ENCODE assay signal across 9 cellular contexts in genomic region chr7:120554960-120555571, GRCh38.
DNase-seq lines count a peak whose midpoint lies in the region; ATAC-seq and TF ChIP-seq lines count a peak whose summit lies in the region.
"Had no signal": no experiment of that assay in that cellular context is flagged by ENCODE, and none has a peak within 500 bp of the region (broad histone marks: within the 10 kb centered on the region; RNA-seq: fewer than 3 reads in every experiment).

No MANE protein-coding gene starts in this region.

- ATAC-seq in GM18907 (IDR thresholded peaks at IDR 0.05; ENCODE audit: unreplicated experiment), result peak; percentile 68
- ATAC-seq in HG03060 (IDR thresholded peaks at IDR 0.05; ENCODE audit: low read depth, unreplicated experiment), result peak; percentile 51
- peak; percentile 78 for ATAC-seq in WTC11
- peak; percentile 80 for ATAC-seq in upper lobe of right lung

- H3K9me3 ChIP-seq in upper lobe of right lung (no peaks in the 10 kb centered on the region), suprapubic skin (no peaks in the 10 kb centered on the region)
- H3K9me3 ChIP-seq: SJSA1 had no signal

- CTCF ChIA-PET in WTC11 (lab: Charles Lee), result interaction anchor here (0.9 to 1.1 kb wide), 3 partner anchors 16 to 281 kb away, joined by 3 to 7 read pairs (median 3); no protein-coding TSS in a partner anchor

- H3K27me3 Mint-ChIP-seq in WTC11 (ENCODE audit: low read depth), result no peaks in the 10 kb centered on the region

- H3K4me1 ChIP-seq in upper lobe of right lung, result no peaks in the 10 kb centered on the region
- no peaks in the 10 kb centered on the region for H3K4me1 ChIP-seq in suprapubic skin
- H3K4me1 ChIP-seq: SJSA1 had no signal

- H3K36me3 ChIP-seq in upper lobe of right lung (no peaks in the 10 kb centered on the region), suprapubic skin (no peaks in the 10 kb centered on the region)
- H3K36me3 ChIP-seq: SJSA1 had no signal

- no peak for TF ChIP-seq POLR2A in suprapubic skin (IDR thresholded peaks at IDR 0.05)

- H3K36me3 Mint-ChIP-seq in WTC11, result no peaks in the 10 kb centered on the region; the same call in 1 of the 2 replicates

- POLR2A ChIA-PET in WTC11 (lab: Charles Lee), result no interaction called here

- TF ChIP-seq EP300 in suprapubic skin (IDR thresholded peaks at IDR 0.05), result no peak

- H3K4me3 Mint-ChIP-seq in WTC11, result no peak overlapping the region

- peaks cover 52% of the 10 kb centered on the region for H3K4me1 Mint-ChIP-seq in WTC11

- H3K27ac Mint-ChIP-seq in WTC11, result no peak overlapping the region

- H3K4me3 ChIP-seq in upper lobe of right lung (no peak overlapping the region), suprapubic skin (no peak overlapping the region)
- H3K4me3 ChIP-seq: SJSA1 had no signal

- DNase-seq in COLO829 (ENCODE audit: low spot score) (peak; percentile 70), NCI-H2029 (lab: John Stamatoyannopoulos, UW) (peak; percentile 61), WTC11 (ENCODE audit: low spot score) (peak; percentile 54), iPS DF 4.7 (ENCODE audit: extremely low read depth, low spot score) (peak; percentile 44), upper lobe of right lung (no peak), suprapubic skin (ENCODE audit: low spot score in 2 of 2) (no peak)

- no peaks in the 10 kb centered on the region for H3K9me3 Mint-ChIP-seq in WTC11

- intact Hi-C loops in upper lobe of right lung (cut with DNase I), result no loop called here

- H3K27me3 ChIP-seq in upper lobe of right lung, result no peaks in the 10 kb centered on the region
- H3K27me3 ChIP-seq in suprapubic skin, result no peaks in the 10 kb centered on the region

- no peak overlapping the region for H3K27ac ChIP-seq in upper lobe of right lung
- H3K27ac ChIP-seq in suprapubic skin, result no peak overlapping the region
- H3K27ac ChIP-seq: SJSA1 had no signal

- TF ChIP-seq CTCF in WTC11 (IDR thresholded peaks at IDR 0.05), result peak; percentile 67
- TF ChIP-seq CTCF in upper lobe of right lung (IDR thresholded peaks at IDR 0.05), result peak; percentile 66
- peak in 1 of 2 donors; percentile 41 for TF ChIP-seq CTCF in suprapubic skin (IDR thresholded peaks at IDR 0.05)

TF ChIP-seq in WTC11, 78 proteins besides CTCF, POLR2A, EP300 and RAD21:
- TF ChIP-seq ZMAT4 (CRISPR knock-in tag; IDR thresholded peaks at IDR 0.05) (no peak), ERG (CRISPR knock-in tag; IDR thresholded peaks at IDR 0.05) (no peak), ZNF219 (CRISPR knock-in tag; IDR thresholded peaks at IDR 0.05; ENCODE audit: borderline replicate concordance) (no peak)

Comparison
In these comparisons a context has a peak if more than half of its experiments do, and no peak if none do; other contexts are left out.
1. DNase-seq: peak in COLO829 (single experiment), NCI-H2029 (single experiment), WTC11 (single experiment) and iPS DF 4.7 (single experiment); none in upper lobe of right lung (single experiment) and suprapubic skin (0 of 2).
2. Peak in every context shown above with its lines, with median percentiles within 50 percentile points of each other: ATAC-seq.